ENCODE assay signal across 1 cellular context in the genomic region with DNA sequence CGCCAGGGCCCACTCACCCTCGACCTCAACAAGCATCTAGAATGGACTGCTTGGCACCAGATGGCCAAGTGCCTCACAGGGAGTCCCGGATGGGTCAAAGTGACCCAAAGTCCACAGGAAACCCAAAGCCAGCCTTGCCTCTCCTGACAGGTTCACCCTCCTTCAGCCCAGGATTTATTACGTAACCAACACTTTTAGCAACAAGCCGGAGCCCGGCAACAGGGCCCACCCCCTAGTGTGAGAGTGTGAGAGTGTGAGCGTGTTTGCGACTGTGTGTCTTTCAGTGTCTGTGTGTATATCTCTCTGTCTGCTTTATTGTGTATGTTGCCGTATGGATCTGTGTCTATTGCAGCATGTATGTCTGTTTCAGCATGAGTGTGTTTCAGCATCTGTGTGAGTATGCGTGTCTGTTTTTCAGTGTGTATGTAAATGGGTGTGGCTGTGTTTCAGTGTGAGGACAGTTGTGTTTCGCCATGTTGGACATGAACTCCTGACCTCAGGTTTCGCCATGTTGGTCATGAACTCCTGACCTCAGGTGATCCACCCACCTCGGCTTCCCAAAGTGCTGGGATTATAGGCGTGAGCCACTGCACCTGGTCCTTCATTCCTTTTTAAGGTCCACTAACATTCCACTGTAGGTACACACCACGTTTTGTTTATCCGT.
TF ChIP-seq lines count a peak whose summit lies in the region.

No MANE protein-coding gene starts in this region.

TF ChIP-seq in SK-N-SH treated with all-trans-retinoic acid at 6 μM for 48 hours, 23 proteins besides CTCF, POLR2A, EP300 and RAD21 (continued from another document):
- TF ChIP-seq TSHZ2 (CRISPR knock-in tag; IDR thresholded peaks at IDR 0.05) (no peak), RARB (CRISPR knock-in tag; IDR thresholded peaks at IDR 0.05) (no peak), POU6F1 (CRISPR knock-in tag; IDR thresholded peaks at IDR 0.05; ENCODE audit: borderline replicate concordance, low read depth) (no peak), ZNF70 (CRISPR knock-in tag; IDR thresholded peaks at IDR 0.05) (no peak), PPARA (CRISPR knock-in tag; IDR thresholded peaks at IDR 0.05; ENCODE audit: borderline replicate concordance) (no peak), ZFP3 (CRISPR knock-in tag; IDR thresholded peaks at IDR 0.05) (no peak)
TF ChIP-seq in SK-N-SH treated with all-trans-retinoic acid at 6 μM for 48 hours: peak in this region for 0.
